ENCODE assay signal across 25 cellular contexts in genomic region chr13:111327701-111328100, GRCh38. TPM values are rescaled to one million over a fixed set of nuclear protein-coding genes. Genes with fewer than 3 reads are reported as not detected.
"Had no signal": no experiment of that assay in that cellular context is flagged by ENCODE, and none has a peak within 500 bp of the region (broad histone marks: within the 10 kb centered on the region; RNA-seq: fewer than 3 reads in every experiment).

No MANE protein-coding gene starts in this region.

- H3K27ac ChIP-seq: brain microvascular endothelial cell, cardiac muscle cell had no signal

- H3K4me3 ChIP-seq: cardiac muscle cell had no signal

- H3K36me3 ChIP-seq: brain microvascular endothelial cell, cardiac muscle cell had no signal

- DNase-seq: activated CD4-positive, alpha-beta T cell treated with anti-CD3 and anti-CD28 coated beads for 48 hours; activated CD4-positive, alpha-beta T cell treated with anti-CD3 and anti-CD28 coated beads, Interleukin-2, amount 50 U/mL, for 48 hours; activated CD4-positive, CD25-positive, alpha-beta regulatory T cell treated with anti-CD3 and anti-CD28 coated beads, Interleukin-2, amount 50 U/mL, for 72 hours; activated gamma-delta T cell; activated naive CD4-positive, alpha-beta T cell treated with anti-CD3 and anti-CD28 coated beads for 36 hours; activated T-cell treated with anti-CD3 and anti-CD28 coated beads for 4 hours; activated T-cell treated with anti-CD3 and anti-CD28 coated beads, Interleukin-2, amount 50 U/mL, for 48 hours; amygdala; brain microvascular endothelial cell; IMR-90; Kasumi-1; KBM-7; NCI-H1048; NCI-H146; NCI-H187 treated with DMSO at 0.1 percent for 48 hours; NCI-H2081 treated with DMSO at 0.1 percent for 48 hours; NCI-H2171 treated with DMSO at 0.1 percent for 48 hours; NCI-H510A treated with DMSO at 0.1 percent for 48 hours; NCI-H774; SIG-M5 had no signal

- H3K4me3 Mint-ChIP-seq: activated naive CD4-positive, alpha-beta T cell treated with anti-CD3 and anti-CD28 coated beads for 36 hours; activated naive CD8-positive, alpha-beta T cell; activated T-helper 17 cell treated with anti-CD3 and anti-CD28 coated beads, Interleukin-2, amount 50 U/mL, for 72 hours had no signal

- H3K9me3 Mint-ChIP-seq: activated T-helper 17 cell treated with anti-CD3 and anti-CD28 coated beads, Interleukin-2, amount 50 U/mL, for 72 hours had no signal

- H3K27ac Mint-ChIP-seq: activated naive CD4-positive, alpha-beta T cell treated with anti-CD3 and anti-CD28 coated beads for 36 hours; activated naive CD8-positive, alpha-beta T cell; activated T-helper 17 cell treated with anti-CD3 and anti-CD28 coated beads, Interleukin-2, amount 50 U/mL, for 72 hours had no signal

- H3K27me3 Mint-ChIP-seq: activated naive CD8-positive, alpha-beta T cell; activated T-helper 17 cell treated with anti-CD3 and anti-CD28 coated beads, Interleukin-2, amount 50 U/mL, for 72 hours had no signal

- H3K27me3 ChIP-seq: brain microvascular endothelial cell, cardiac muscle cell had no signal

RNA-seq across cellular contexts. Expression of gene TEX29, which starts 7.3 kb away (rescaled TPM):
- total RNA-seq: cardiac muscle cell, IMR-90, OCI-LY7, RPMI7951 had no signal
- polyA plus RNA-seq: cardiac muscle cell had no signal
